In the genomic region with DNA sequence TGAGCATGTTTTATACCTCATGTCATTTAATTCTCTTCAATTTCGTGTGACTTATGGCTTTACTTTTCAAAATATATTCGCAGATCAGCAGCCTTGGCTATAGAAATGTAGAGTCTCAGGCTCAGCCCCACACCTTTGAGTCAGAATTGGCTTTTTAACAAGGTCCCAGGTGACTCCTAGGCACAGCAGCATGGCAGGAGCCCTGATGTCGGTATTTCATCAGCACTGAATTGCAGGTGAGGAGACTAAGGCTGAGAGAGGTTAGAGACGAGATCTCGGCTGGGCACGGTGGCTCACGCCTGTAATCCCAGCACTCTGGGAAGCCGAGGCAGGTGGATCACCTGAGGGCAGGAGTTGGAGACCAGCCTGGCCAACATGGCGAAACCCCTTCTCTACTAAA, we compare ENCODE assay signal across 21 cellular contexts.
"Had no signal": no experiment of that assay in that cellular context is flagged by ENCODE, and none has a peak within 500 bp of the region (broad histone marks: within the 10 kb centered on the region; RNA-seq: fewer than 3 reads in every experiment).

No MANE protein-coding gene starts in this region.

- H3K27ac Mint-ChIP-seq: T-cell had no signal

- H3K9me2 ChIP-seq: SK-N-SH had no signal

- DNase-seq: KBM-7, MV-4-11, NCI-H1048, NCI-H1105, NCI-H1417, NCI-H1436 treated with DMSO at 0.1 percent for 48 hours, NCI-H1694, NCI-H187 treated with DMSO at 0.1 percent for 48 hours, NCI-H2081, NCI-H2107, NCI-H2227 treated with DMSO at 0.1 percent for 48 hours, NCI-H524, NCI-H526 treated with DMSO at 0.1 percent for 48 hours, NCI-H774, SHP77, SK-N-SH, SW 1271, T-cell had no signal

- H3K27ac ChIP-seq: HL-60, RWPE1 had no signal

- H3K9me3 ChIP-seq: SK-N-SH had no signal

- H3K4me3 Mint-ChIP-seq: T-cell had no signal

- H3K4me2 ChIP-seq: SK-N-SH had no signal

- H3K36me3 Mint-ChIP-seq: T-cell had no signal

- ATAC-seq: Panc1, T-cell had no signal
